In the genomic region with DNA sequence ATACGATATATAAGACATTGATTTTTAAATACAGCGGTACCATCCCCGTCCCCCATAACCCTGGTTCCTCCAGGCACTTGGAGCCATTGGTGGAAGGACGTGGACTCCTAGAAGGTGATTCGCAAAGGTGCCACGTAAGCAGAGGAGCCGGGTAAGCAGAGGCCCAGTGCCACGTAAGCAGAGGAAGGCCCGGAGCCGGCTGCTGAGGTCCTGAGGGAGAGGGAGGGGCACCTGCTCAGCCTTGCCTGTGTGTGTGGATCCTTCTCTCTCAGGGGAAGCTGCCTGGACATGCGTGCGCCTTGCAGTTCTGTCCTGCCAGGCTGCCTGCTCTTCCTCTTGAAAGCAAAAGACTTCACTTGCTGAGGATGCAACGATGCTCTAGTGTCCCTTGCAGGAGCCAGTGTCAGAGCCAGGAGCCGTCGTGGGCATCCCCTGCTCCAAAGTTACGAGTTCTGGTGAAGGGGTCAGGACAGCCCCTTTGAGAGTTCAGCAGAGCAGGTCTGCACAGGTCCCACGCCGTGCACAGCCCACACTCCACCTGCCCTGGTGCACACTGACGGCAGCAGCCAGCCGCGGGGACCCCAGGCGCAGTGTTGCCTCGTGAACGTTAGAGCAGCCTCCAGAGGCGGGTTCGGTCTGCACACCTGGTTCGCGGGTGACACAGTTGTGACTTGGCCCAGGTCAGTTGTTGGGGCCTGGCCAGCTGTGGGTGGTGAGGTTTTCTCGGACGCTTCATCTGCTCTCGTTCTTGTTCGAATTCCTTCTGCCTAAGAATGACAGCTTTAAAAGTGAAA, we compare ENCODE assay signal across 1 cellular context.
TF ChIP-seq lines count a peak whose summit lies in the region.

No MANE protein-coding gene starts in this region.

TF ChIP-seq in HepG2, 621 proteins besides CTCF, POLR2A, EP300 and RAD21:
- TF ChIP-seq GABPB1 (CRISPR knock-in tag; IDR thresholded peaks at IDR 0.05), result peak; percentile 28; the same call in 1 of the 2 replicates
- TF ChIP-seq, protein P1, sequence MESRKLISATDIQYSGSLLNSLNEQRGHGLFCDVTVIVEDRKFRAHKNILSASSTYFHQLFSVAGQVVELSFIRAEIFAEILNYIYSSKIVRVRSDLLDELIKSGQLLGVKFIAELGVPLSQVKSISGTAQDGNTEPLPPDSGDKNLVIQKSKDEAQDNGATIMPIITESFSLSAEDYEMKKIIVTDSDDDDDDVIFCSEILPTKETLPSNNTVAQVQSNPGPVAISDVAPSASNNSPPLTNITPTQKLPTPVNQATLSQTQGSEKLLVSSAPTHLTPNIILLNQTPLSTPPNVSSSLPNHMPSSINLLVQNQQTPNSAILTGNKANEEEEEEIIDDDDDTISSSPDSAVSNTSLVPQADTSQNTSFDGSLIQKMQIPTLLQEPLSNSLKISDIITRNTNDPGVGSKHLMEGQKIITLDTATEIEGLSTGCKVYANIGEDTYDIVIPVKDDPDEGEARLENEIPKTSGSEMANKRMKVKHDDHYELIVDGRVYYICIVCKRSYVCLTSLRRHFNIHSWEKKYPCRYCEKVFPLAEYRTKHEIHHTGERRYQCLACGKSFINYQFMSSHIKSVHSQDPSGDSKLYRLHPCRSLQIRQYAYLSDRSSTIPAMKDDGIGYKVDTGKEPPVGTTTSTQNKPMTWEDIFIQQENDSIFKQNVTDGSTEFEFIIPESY (CRISPR knock-in tag; IDR thresholded peaks at IDR 0.05), result peak; percentile 57
- 0 out of 2 replicates have a peak, but pooled peaks have one; percentile 35 for TF ChIP-seq ZNF432 (CRISPR knock-in tag; IDR thresholded peaks at IDR 0.05; ENCODE audit: borderline replicate concordance)
- TF ChIP-seq ZNF768 (CRISPR knock-in tag; IDR thresholded peaks at IDR 0.05), result peak; percentile 30; the same call in 1 of the 2 replicates
- no peak for TF ChIP-seq ZNF260 (CRISPR knock-in tag; IDR thresholded peaks at IDR 0.05; ENCODE audit: borderline replicate concordance, low read depth)
- TF ChIP-seq HNRNPLL (IDR thresholded peaks at IDR 0.05; ENCODE audit: low read depth, low read length, poor library complexity, severe bottlenecking), result peak; percentile 30
- no peak for TF ChIP-seq ZFP90 (CRISPR knock-in tag; IDR thresholded peaks at IDR 0.05; ENCODE audit: borderline replicate concordance)
